ENCODE assay signal across 9 cellular contexts in the genomic region with DNA sequence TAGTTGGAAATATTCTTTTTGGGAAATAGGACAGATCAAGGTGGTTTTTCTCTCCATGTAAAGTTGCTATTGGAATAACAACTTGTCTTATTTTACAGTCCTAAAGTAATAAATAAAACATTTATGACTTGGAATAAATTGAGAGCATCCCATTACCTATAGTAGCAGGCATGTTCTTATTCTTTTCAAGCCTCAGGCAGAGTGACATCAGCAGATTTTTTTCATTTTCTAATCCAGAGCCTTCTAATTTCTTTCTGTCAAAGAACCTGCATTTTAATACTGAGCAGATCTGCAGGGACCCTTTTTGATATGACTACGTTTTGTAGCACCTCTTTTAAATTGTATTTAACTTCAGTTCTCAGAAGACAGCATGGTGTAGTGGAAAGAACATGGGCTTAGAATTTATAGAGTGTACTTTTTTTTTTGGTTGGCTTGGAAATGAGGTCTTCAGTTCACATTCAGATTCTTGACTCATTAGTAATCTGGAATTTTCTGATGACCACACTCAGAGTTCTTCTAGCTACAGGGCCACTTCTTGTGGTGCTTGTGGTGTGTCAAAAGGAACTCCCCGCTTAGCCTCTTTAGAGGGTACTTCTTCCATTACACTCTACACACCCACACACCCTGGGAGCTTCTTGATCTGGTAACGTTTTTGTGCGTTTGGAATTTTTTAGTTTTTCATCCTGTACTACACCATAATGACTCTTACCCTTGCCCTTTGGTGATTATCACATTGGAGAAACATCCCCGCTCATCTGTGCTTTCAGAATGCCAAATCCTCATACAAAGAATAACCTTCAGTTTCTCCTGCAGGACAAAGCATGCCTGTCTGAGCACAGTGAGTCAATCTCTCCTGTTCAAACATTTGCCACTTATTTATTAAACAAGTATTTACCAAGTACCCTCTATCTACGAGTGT. TPM values are rescaled to one million over a fixed set of nuclear protein-coding genes. Genes with fewer than 3 reads are reported as not detected.
DNase-seq lines count a peak whose midpoint lies in the region; ATAC-seq, FAIRE-seq and TF ChIP-seq lines count a peak whose summit lies in the region.
"Had no signal": no experiment of that assay in that cellular context is flagged by ENCODE, and none has a peak within 500 bp of the region (broad histone marks: within the 10 kb centered on the region; RNA-seq: fewer than 3 reads in every experiment).

No MANE protein-coding gene starts in this region.

- H3T11ph ChIP-seq in H9 (ENCODE audit: low read length), result peak overlapping the region; percentile 79

- H4K20me1 ChIP-seq in H9 (ENCODE audit: control insufficient read depth, insufficient read depth, insufficient read length), result no peaks in the 10 kb centered on the region

- no peak overlapping the region; the same call in 1 of the 2 replicates for H3K14ac ChIP-seq in H9 (ENCODE audit: insufficient read depth, low read length)

- peak overlapping the region in 1 of 2 experiments; percentile 35; a peak in 1 of 5 replicates for H3K4me3 Mint-ChIP-seq in H9
- H3K4me3 Mint-ChIP-seq in stimulated activated naive CD8-positive, alpha-beta T cell treated with anti-CD3 and anti-CD28 coated beads, Interleukin-15, amount 100 ng/mL, for 72 hours, result peak overlapping the region; percentile 14 to 34
- peak overlapping the region in 1 of 10 donors; percentile 1 for H3K4me3 Mint-ChIP-seq in naive thymus-derived CD8-positive, alpha-beta T cell
- H3K4me3 Mint-ChIP-seq: activated B cell treated with CpG ODN at 0.5 μM for 24 hours had no signal

- H3K23me2 ChIP-seq in H9 (ENCODE audit: insufficient read length, low read depth, low read length, poor library complexity, severe bottlenecking), result no peaks in the 10 kb centered on the region

- peaks cover 11 to 30% (median 17%) of the 10 kb centered on the region in 3 experiments for H3K36me3 Mint-ChIP-seq in H9 (ENCODE audit: insufficient read depth in 1 of 3, low read depth in 3 of 3)
- peaks cover 5 to 63% (median 38%) of the 10 kb centered on the region in 3 donors for H3K36me3 Mint-ChIP-seq in naive thymus-derived CD8-positive, alpha-beta T cell

- no peak overlapping the region for H4K91ac ChIP-seq in H9 (ENCODE audit: insufficient read length, low read depth, low read length)

- H2AFZ ChIP-seq in H9 (ENCODE audit: low read length), result no peak overlapping the region

- H3K27ac ChIP-seq in H9 (ENCODE audit: insufficient read length, low read depth, low read length), result peak overlapping the region; percentile 90

- peak overlapping the region; percentile 15 for H3K4me2 ChIP-seq in H9 (ENCODE audit: insufficient read depth, insufficient read length, low read length)

- no peak overlapping the region; the same call in 1 of the 2 replicates for H3K4ac ChIP-seq in H9 (ENCODE audit: low read depth, low read length)

- H3K27me3 Mint-ChIP-seq in H9 (ENCODE audit: low read depth), result no peaks in the 10 kb centered on the region
- no peaks in the 10 kb centered on the region for H3K27me3 Mint-ChIP-seq in stimulated activated naive CD8-positive, alpha-beta T cell treated with anti-CD3 and anti-CD28 coated beads, Interleukin-15, amount 100 ng/mL, for 72 hours
- H3K27me3 Mint-ChIP-seq in naive thymus-derived CD8-positive, alpha-beta T cell, result no peaks in the 10 kb centered on the region
- H3K27me3 Mint-ChIP-seq: activated B cell treated with CpG ODN at 0.5 μM for 24 hours had no signal

- H3K4me1 ChIP-seq in H9 (ENCODE audit: insufficient read depth, low read length), result peaks cover 19% of the 10 kb centered on the region

- H3K27ac Mint-ChIP-seq in H9, result peak overlapping the region; percentile 89 to 96 (median 96)
- peak overlapping the region; percentile 49 to 87 for H3K27ac Mint-ChIP-seq in stimulated activated naive CD8-positive, alpha-beta T cell treated with anti-CD3 and anti-CD28 coated beads, Interleukin-15, amount 100 ng/mL, for 72 hours
- H3K27ac Mint-ChIP-seq in naive thymus-derived CD8-positive, alpha-beta T cell, result peak overlapping the region in 3 of 10 donors; percentile 16 to 60 (median 30)
- H3K27ac Mint-ChIP-seq: activated B cell treated with CpG ODN at 0.5 μM for 24 hours had no signal

- H3K79me1 ChIP-seq in H9 (ENCODE audit: insufficient read depth, low read depth, low read length, poor library complexity, severe bottlenecking), result no peaks in the 10 kb centered on the region

- no peak overlapping the region for H3K56ac ChIP-seq in H9 (ENCODE audit: insufficient read length, low read depth, low read length)

- no peak for TF ChIP-seq CTCF in H9 (conservative IDR thresholded peaks at IDR 0.05)

- peaks cover 69 to 73% of the 10 kb centered on the region in 2 experiments for H3K4me1 Mint-ChIP-seq in H9
- H3K4me1 Mint-ChIP-seq in stimulated activated naive CD8-positive, alpha-beta T cell treated with anti-CD3 and anti-CD28 coated beads, Interleukin-15, amount 100 ng/mL, for 72 hours, result peaks cover 73% of the 10 kb centered on the region
- H3K4me1 Mint-ChIP-seq in naive thymus-derived CD8-positive, alpha-beta T cell, result peaks cover 12 to 27% (median 16%) of the 10 kb centered on the region in 4 donors
- H3K4me1 Mint-ChIP-seq: activated B cell treated with CpG ODN at 0.5 μM for 24 hours had no signal

- no peak overlapping the region for H4K5ac ChIP-seq in H9 (ENCODE audit: insufficient read length, low read depth, low read length)

- H3K9ac ChIP-seq in H9 (ENCODE audit: extremely low read depth, insufficient read length, low read length), result no peak overlapping the region

- DNase-seq in H9 (no peak), RPMI7951 (ENCODE audit: low read depth) (peak; percentile 96), fibroblast of the conjunctiva (ENCODE audit: low read depth) (peak; percentile 53), NCI-H2107 treated with DMSO at 0.1 percent for 48 hours (lab: John Stamatoyannopoulos, UW; ENCODE audit: unreplicated experiment) (no peak), GM19239 (ENCODE audit: insufficient read length, low spot score) (no peak)
- peak; percentile 59 to 72 for DNase-seq in stimulated activated naive CD8-positive, alpha-beta T cell treated with anti-CD3 and anti-CD28 coated beads, Interleukin-15, amount 100 ng/mL, for 72 hours
- DNase-seq in naive thymus-derived CD8-positive, alpha-beta T cell, result no peak
- DNase-seq: activated B cell treated with CpG ODN at 0.5 μM for 24 hours had no signal

- H2BK120ac ChIP-seq in H9 (ENCODE audit: low read depth, low read length, poor library complexity, severe bottlenecking), result peak overlapping the region; percentile 75

- ATAC-seq in GM18502 (IDR thresholded peaks at IDR 0.05; ENCODE audit: poor library complexity, unreplicated experiment), result peak; percentile 95
- ATAC-seq in stimulated activated naive CD8-positive, alpha-beta T cell treated with anti-CD3 and anti-CD28 coated beads, Interleukin-15, amount 100 ng/mL, for 72 hours, result peak; percentile 98
- no peak for ATAC-seq in naive thymus-derived CD8-positive, alpha-beta T cell

- peak overlapping the region; percentile 86 for H2BK20ac ChIP-seq in H9 (ENCODE audit: low read depth, low read length, poor library complexity, severe bottlenecking)

- peaks cover 19 to 24% of the 10 kb centered on the region in 2 experiments for H3K9me3 Mint-ChIP-seq in H9
- H3K9me3 Mint-ChIP-seq in stimulated activated naive CD8-positive, alpha-beta T cell treated with anti-CD3 and anti-CD28 coated beads, Interleukin-15, amount 100 ng/mL, for 72 hours, result peaks cover 23 to 25% of the 10 kb centered on the region in 2 donors
- no peaks in the 10 kb centered on the region for H3K9me3 Mint-ChIP-seq in naive thymus-derived CD8-positive, alpha-beta T cell
- H3K9me3 Mint-ChIP-seq: activated B cell treated with CpG ODN at 0.5 μM for 24 hours had no signal

- no peaks in the 10 kb centered on the region for H3K9me3 ChIP-seq in H9 (ENCODE audit: control insufficient read depth, low read depth, low read length)

- H3K23ac ChIP-seq in H9 (ENCODE audit: insufficient read length, low read depth, low read length), result no peak overlapping the region

- no peak overlapping the region for H2BK5ac ChIP-seq in H9 (ENCODE audit: insufficient read length, low read length)

- FAIRE-seq in GM19239 (lab: Jason Lieb, UNC), result no peak

- H3K18ac ChIP-seq in H9 (ENCODE audit: insufficient read length, low read depth, low read length), result no peak overlapping the region

- no peaks in the 10 kb centered on the region for H3K79me2 ChIP-seq in H9 (ENCODE audit: insufficient read depth, low read length)

- WGBS in H9 (ENCODE audit: extremely low coverage, insufficient read length, low lambda C conversion rate), result no CpG with 5 or more reads among the region's 6 CpGs

- H2BK12ac ChIP-seq in H9 (ENCODE audit: insufficient read length, low read depth, low read length), result no peak overlapping the region

- no peak overlapping the region for H4K8ac ChIP-seq in H9 (replicated peaks; ENCODE audit: insufficient read length, low read depth, low read length)

- no peaks in the 10 kb centered on the region for H3K27me3 ChIP-seq in H9 (ENCODE audit: insufficient read depth, low read length)

- POLR2A ChIA-PET in naive thymus-derived CD8-positive, alpha-beta T cell (lab: Charles Lee), result no interaction called here

- H2AK5ac ChIP-seq in H9 (ENCODE audit: insufficient read length, low read length), result peak overlapping the region; percentile 86

- no peak overlapping the region for H2BK15ac ChIP-seq in H9 (ENCODE audit: low read depth, low read length)

RNA-seq across cellular contexts. Expression of gene AGK, which starts 34.6 kb away (rescaled TPM):
- 30.6 and 35.1 TPM in 2 replicates for total RNA-seq in H9 (2021)
- 29.4 and 34.8 TPM in 2 replicates for total RNA-seq in RPMI7951 (2014; rRNA removed; shearing (Covaris generic))
- total RNA-seq in naive thymus-derived CD8-positive, alpha-beta T cell, result 10 to 100 TPM; 26.3 to 26.7 TPM
- 10 to 100 TPM; 23.3 to 29.3 (median 25.6) TPM for polyA plus RNA-seq in naive thymus-derived CD8-positive, alpha-beta T cell

Comparison
In these comparisons a context has a peak if more than half of its experiments do, and no peak if none do; other contexts are left out.
1. ATAC-seq: peak in GM18502 (single experiment) and stimulated activated naive CD8-positive, alpha-beta T cell treated with anti-CD3 and anti-CD28 coated beads, Interleukin-15, amount 100 ng/mL, for 72 hours (single experiment); none in naive thymus-derived CD8-positive, alpha-beta T cell (0 of 2).
2. DNase-seq: peak in RPMI7951 (single experiment), fibroblast of the conjunctiva (single experiment) and stimulated activated naive CD8-positive, alpha-beta T cell treated with anti-CD3 and anti-CD28 coated beads, Interleukin-15, amount 100 ng/mL, for 72 hours (2 of 2); none in H9 (single experiment), NCI-H2107 treated with DMSO at 0.1 percent for 48 hours (single experiment), naive thymus-derived CD8-positive, alpha-beta T cell (0 of 10) and GM19239 (single experiment).